In the genomic region with DNA sequence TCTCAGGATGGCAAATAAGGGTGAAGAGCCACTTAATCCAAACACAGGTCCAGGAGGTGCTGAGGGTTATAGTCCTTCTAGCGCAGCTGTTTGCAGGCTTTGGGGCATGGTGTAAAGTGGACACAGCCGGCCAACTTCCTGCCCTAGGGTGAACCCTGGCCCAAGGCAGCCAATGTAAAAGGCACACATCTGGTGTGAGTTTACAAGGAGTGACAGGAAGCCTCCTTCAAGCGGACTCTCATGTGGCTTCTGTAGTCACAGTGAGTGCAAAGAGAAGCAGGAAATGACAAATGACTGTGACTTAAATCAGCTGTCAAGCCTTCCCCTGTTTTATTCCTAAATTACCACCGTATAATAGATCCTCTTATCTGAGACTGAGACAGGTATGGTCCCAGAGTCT, we compare ENCODE assay signal across 1 cellular context.
TF ChIP-seq lines count a peak whose summit lies in the region.

No MANE protein-coding gene starts in this region.

TF ChIP-seq in IMR-90, 13 proteins besides CTCF, POLR2A, EP300 and RAD21 (continued from another document):
- TF ChIP-seq, protein P1, sequence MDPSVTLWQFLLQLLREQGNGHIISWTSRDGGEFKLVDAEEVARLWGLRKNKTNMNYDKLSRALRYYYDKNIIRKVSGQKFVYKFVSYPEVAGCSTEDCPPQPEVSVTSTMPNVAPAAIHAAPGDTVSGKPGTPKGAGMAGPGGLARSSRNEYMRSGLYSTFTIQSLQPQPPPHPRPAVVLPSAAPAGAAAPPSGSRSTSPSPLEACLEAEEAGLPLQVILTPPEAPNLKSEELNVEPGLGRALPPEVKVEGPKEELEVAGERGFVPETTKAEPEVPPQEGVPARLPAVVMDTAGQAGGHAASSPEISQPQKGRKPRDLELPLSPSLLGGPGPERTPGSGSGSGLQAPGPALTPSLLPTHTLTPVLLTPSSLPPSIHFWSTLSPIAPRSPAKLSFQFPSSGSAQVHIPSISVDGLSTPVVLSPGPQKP (IDR thresholded peaks at IDR 0.05; ENCODE audit: borderline replicate concordance, low read depth, low read length), result no peak
- TF ChIP-seq FOS (IDR thresholded peaks at IDR 0.05; ENCODE audit: low read depth, low read length) (no peak), MXI1 (IDR thresholded peaks at IDR 0.05; ENCODE audit: borderline replicate concordance, low read depth, low read length) (no peak)
TF ChIP-seq in IMR-90: peak in this region for 0.
